In genomic region chr9:124392855-124393460, GRCh38 we compare ENCODE assay signal across 8 cellular contexts. TPM values are rescaled to one million over a fixed set of nuclear protein-coding genes. Genes with fewer than 3 reads are reported as not detected.
DNase-seq lines count a peak whose midpoint lies in the region; ATAC-seq and TF ChIP-seq lines count a peak whose summit lies in the region.

No MANE protein-coding gene starts in this region.

- H3K36me3 ChIP-seq in GM23338 (ENCODE audit: insufficient read depth) (no peaks in the 10 kb centered on the region), PC-3 (ENCODE audit: low read depth, low read length) (peaks cover 24% of the 10 kb centered on the region), sigmoid colon (peaks cover 0 to 16% (median 0%) of the 10 kb centered on the region in 4 donors)

- CTCF ChIA-PET in PC-3 (lab: Charles Lee), result interaction anchor here (0.5 to 1.4 kb wide), 3 partner anchors 19 to 257 kb away, joined by 3 to 8 read pairs (median 3); no protein-coding TSS in a partner anchor

- peak; percentile 59 to 61 for TF ChIP-seq CTCF in GM23338 (conservative IDR thresholded peaks at IDR 0.05; ENCODE audit: low read depth in 2 of 2)
- TF ChIP-seq CTCF in PC-3 (conservative IDR thresholded peaks at IDR 0.05; ENCODE audit: low read depth, low read length), result peak; percentile 70
- TF ChIP-seq CTCF in fibroblast of mammary gland (conservative IDR thresholded peaks at IDR 0.05; ENCODE audit: control insufficient read depth, insufficient read depth, low read depth, low read length), result peak; percentile 59
- no peak for TF ChIP-seq CTCF in mesothelial cell of epicardium (IDR thresholded peaks at IDR 0.05; ENCODE audit: unreplicated experiment)
- TF ChIP-seq CTCF in sigmoid colon (IDR thresholded peaks at IDR 0.05), result no peak

- H3K4me3 ChIP-seq in GM23338 (no peak overlapping the region), PC-3 (ENCODE audit: low read length) (no peak overlapping the region), fibroblast of mammary gland (ENCODE audit: control insufficient read depth, low read depth, low read length) (no peak overlapping the region), sigmoid colon (no peak overlapping the region)

- peak overlapping the region; percentile 78; the same call in 1 of the 2 replicates for H3K27ac ChIP-seq in GM23338 (ENCODE audit: low read depth)
- peak overlapping the region; percentile 82 for H3K27ac ChIP-seq in PC-3 (ENCODE audit: low read length)
- no peak overlapping the region for H3K27ac ChIP-seq in sigmoid colon

- H3F3A ChIP-seq in GM23338 (replicated peaks; ENCODE audit: low read depth) (no peaks in the 10 kb centered on the region), PC-3 (ENCODE audit: low read length, unreplicated experiment) (no peaks in the 10 kb centered on the region)

- H3K27me3 ChIP-seq in GM23338 (ENCODE audit: insufficient read depth) (no peaks in the 10 kb centered on the region), PC-3 (ENCODE audit: low read length) (no peaks in the 10 kb centered on the region), sigmoid colon (no peaks in the 10 kb centered on the region)

- H3K36me3 Mint-ChIP-seq in GM23338 (ENCODE audit: low read depth), result peaks cover 3% of the 10 kb centered on the region; the same call in 1 of the 3 replicates
- peaks cover 3% of the 10 kb centered on the region for H3K36me3 Mint-ChIP-seq in mesothelial cell of epicardium
- peaks cover 0 to 60% (median 0%) of the 10 kb centered on the region in 3 donors for H3K36me3 Mint-ChIP-seq in naive thymus-derived CD8-positive, alpha-beta T cell

- peak; percentile 41 for DNase-seq in 8988T
- DNase-seq in GM23338 (ENCODE audit: low spot score), result peak; percentile 74
- peak; percentile 95 for DNase-seq in PC-3
- DNase-seq in fibroblast of mammary gland (ENCODE audit: low read depth), result peak; percentile 98
- DNase-seq in renal cortical epithelial cell (ENCODE audit: low read depth), result peak; percentile 95
- DNase-seq in mesothelial cell of epicardium (ENCODE audit: low spot score in 2 of 2, unreplicated experiment in 2 of 2), result no peak
- no peak for DNase-seq in sigmoid colon
- no peak for DNase-seq in naive thymus-derived CD8-positive, alpha-beta T cell

- WGBS in sigmoid colon, 2 donors, result 80 to 82% methylated on average over 9 of the region's 9 CpGs

- H3K4me1 Mint-ChIP-seq in GM23338, result peaks cover 55% of the 10 kb centered on the region
- H3K4me1 Mint-ChIP-seq in mesothelial cell of epicardium, result peaks cover 13% of the 10 kb centered on the region
- H3K4me1 Mint-ChIP-seq in naive thymus-derived CD8-positive, alpha-beta T cell, result peaks cover 34 to 75% (median 72%) of the 10 kb centered on the region in 4 donors

- H3K79me2 ChIP-seq in GM23338 (replicated peaks; ENCODE audit: insufficient read depth), result peaks cover 98% of the 10 kb centered on the region
- peaks cover 90% of the 10 kb centered on the region for H3K79me2 ChIP-seq in PC-3 (ENCODE audit: low read length)

- H3K9me2 ChIP-seq in GM23338 (ENCODE audit: insufficient read depth) (no peaks in the 10 kb centered on the region), PC-3 (replicated peaks; ENCODE audit: low read length) (no peaks in the 10 kb centered on the region)

- no peak overlapping the region for H2AFZ ChIP-seq in GM23338
- H2AFZ ChIP-seq in PC-3 (ENCODE audit: low read length), result no peak overlapping the region

- H3K4me1 ChIP-seq in GM23338 (ENCODE audit: insufficient read depth) (peaks cover 18% of the 10 kb centered on the region; the same call in 1 of the 2 replicates), PC-3 (ENCODE audit: insufficient read depth, low read length) (peaks cover 42% of the 10 kb centered on the region), sigmoid colon (peaks cover 0 to 58% (median 37%) of the 10 kb centered on the region in 4 donors)

- ATAC-seq in GM23338, result peak; percentile 86
- ATAC-seq in PC-3, result peak; percentile 95
- no peak for ATAC-seq in naive thymus-derived CD8-positive, alpha-beta T cell

- no peak for TF ChIP-seq POLR2A in sigmoid colon (IDR thresholded peaks at IDR 0.05)

- no peaks in the 10 kb centered on the region for H3K9me3 ChIP-seq in PC-3 (ENCODE audit: low read length)
- no peaks in the 10 kb centered on the region for H3K9me3 ChIP-seq in sigmoid colon

- TF ChIP-seq EP300 in sigmoid colon (IDR thresholded peaks at IDR 0.05), result no peak

- peaks cover 41% of the 10 kb centered on the region for H4K20me1 ChIP-seq in GM23338 (replicated peaks; ENCODE audit: insufficient read depth)
- peaks cover 64% of the 10 kb centered on the region for H4K20me1 ChIP-seq in PC-3 (ENCODE audit: low read length)

- peak overlapping the region; percentile 16; the same call in 1 of the 3 replicates for H3K4me3 Mint-ChIP-seq in GM23338
- H3K4me3 Mint-ChIP-seq in mesothelial cell of epicardium, result no peak overlapping the region
- H3K4me3 Mint-ChIP-seq in naive thymus-derived CD8-positive, alpha-beta T cell, result no peak overlapping the region

- H3K9ac ChIP-seq in PC-3 (ENCODE audit: low read length), result 0 out of 2 replicates have a peak overlapping the region, but pooled peaks have one; percentile 18

- H3K9me3 Mint-ChIP-seq in GM23338 (no peaks in the 10 kb centered on the region), mesothelial cell of epicardium (no peaks in the 10 kb centered on the region)
- no peaks in the 10 kb centered on the region for H3K9me3 Mint-ChIP-seq in naive thymus-derived CD8-positive, alpha-beta T cell

- POLR2A ChIA-PET in PC-3 (lab: Charles Lee; ENCODE audit: unreplicated experiment), result interaction anchor here (0.6 to 1.0 kb wide), 3 partner anchors 19 to 419 kb away, joined by 3 to 6 read pairs (median 4); no protein-coding TSS in a partner anchor
- POLR2A ChIA-PET in naive thymus-derived CD8-positive, alpha-beta T cell (lab: Charles Lee), result no interaction called here

- H3K27me3 Mint-ChIP-seq in GM23338 (ENCODE audit: insufficient read depth, low read depth, poor library complexity), result peaks cover 4% of the 10 kb centered on the region
- no peaks in the 10 kb centered on the region for H3K27me3 Mint-ChIP-seq in mesothelial cell of epicardium (ENCODE audit: low read depth)
- H3K27me3 Mint-ChIP-seq in naive thymus-derived CD8-positive, alpha-beta T cell, result no peaks in the 10 kb centered on the region

- peak overlapping the region; percentile 89 for H3K27ac Mint-ChIP-seq in GM23338
- H3K27ac Mint-ChIP-seq in mesothelial cell of epicardium, result no peak overlapping the region
- H3K27ac Mint-ChIP-seq in naive thymus-derived CD8-positive, alpha-beta T cell, result no peak overlapping the region

- H3K4me2 ChIP-seq in GM23338 (0 out of 2 replicates have a peak overlapping the region, but pooled peaks have one; percentile 20), PC-3 (ENCODE audit: low read length) (peak overlapping the region; percentile 61)

- intact Hi-C loops in PC-3 (cut with micrococcal nuclease), result loop anchor here (10.0 kb wide), 1 partner anchor 268 kb away; no protein-coding TSS in a partner anchor
- intact Hi-C loops in sigmoid colon (cut with DNase I), result loop anchor here (10.0 kb wide), 1 partner anchor 268 kb away; no protein-coding TSS in a partner anchor

- no TSS peak for BruUV-seq in PC-3 (replicated peaks; lab: Mats Ljungman, UMichigan)

TF ChIP-seq in GM23338, 12 proteins besides CTCF, POLR2A, EP300 and RAD21:
- TF ChIP-seq EZH2 (IDR thresholded peaks at IDR 0.05; ENCODE audit: low read depth, unreplicated experiment) (no peak), CREB1 (CRISPR knock-in tag; IDR thresholded peaks at IDR 0.05; ENCODE audit: low read depth) (no peak), POLR2AphosphoS5 (IDR thresholded peaks at IDR 0.05; ENCODE audit: low read depth) (no peak), ZNF114 (CRISPR knock-in tag; IDR thresholded peaks at IDR 0.05) (no peak), JUNB (IDR thresholded peaks at IDR 0.05; ENCODE audit: unreplicated experiment) (no peak)

RNA-seq across cellular contexts. Expression of gene PSMB7, which starts 22.3 kb away (rescaled TPM):
- 255 and 364 TPM in 2 replicates for total RNA-seq in GM23338 (2014; rRNA removed; shearing (Covaris generic))
- 238 and 268 TPM in 2 replicates for polyA plus RNA-seq in GM23338 (2016; fragmentation: Nextera tagmentation; extraction: Ambion mirVana)
- 314 and 372 TPM in 2 replicates for total RNA-seq in PC-3 (2014; rRNA removed)
- 94.6 and 231 TPM in 2 replicates for total RNA-seq in renal cortical epithelial cell
- 137 to 142 TPM (median 139 TPM) in 3 replicates for total RNA-seq in mesothelial cell of epicardium
- 100 to 1,000 TPM; 136 to 172 (median 166) TPM for total RNA-seq in sigmoid colon
- polyA plus RNA-seq in sigmoid colon, result 100 to 1,000 TPM; 153 to 179 (median 177) TPM
- 10 to 100 TPM; 63.6 to 65.6 TPM for total RNA-seq in naive thymus-derived CD8-positive, alpha-beta T cell
- polyA plus RNA-seq in naive thymus-derived CD8-positive, alpha-beta T cell, result 100 to 1,000 TPM; 173 to 187 (median 175) TPM

RNA-seq across cellular contexts. Expression of gene ADGRD2, which starts 57.3 kb away (rescaled TPM):
- total RNA-seq in GM23338 (2014; rRNA removed; shearing (Covaris generic)), result 0.45 TPM in 1 of 2 replicates, not detected in the other
- polyA plus RNA-seq in GM23338 (2016; fragmentation: Nextera tagmentation; extraction: Ambion mirVana) (0.78 and 0.89 TPM in 2 replicates), sigmoid colon (not detected)
- total RNA-seq in PC-3 (2014; rRNA removed) (not detected in 2 replicates), renal cortical epithelial cell (not detected in 2 replicates), mesothelial cell of epicardium (0.62 to 0.78 TPM (median 0.63 TPM) in 3 replicates), sigmoid colon (not detected)
- not detected for total RNA-seq in naive thymus-derived CD8-positive, alpha-beta T cell
- polyA plus RNA-seq in naive thymus-derived CD8-positive, alpha-beta T cell, result not detected

Comparison
In these comparisons a context has a peak if more than half of its experiments do, and no peak if none do; other contexts are left out.
1. DNase-seq: peak in 8988T (single experiment), GM23338 (single experiment), PC-3 (single experiment), fibroblast of mammary gland (single experiment) and renal cortical epithelial cell (single experiment); none in mesothelial cell of epicardium (0 of 2), sigmoid colon (single experiment) and naive thymus-derived CD8-positive, alpha-beta T cell (0 of 10).
2. ATAC-seq: peak in GM23338 (single experiment) and PC-3 (single experiment); none in naive thymus-derived CD8-positive, alpha-beta T cell (0 of 2).
3. H3K27ac ChIP-seq: peak in GM23338 (single experiment) and PC-3 (single experiment); none in sigmoid colon (0 of 4).
4. CTCF ChIP-seq: peak in GM23338 (2 of 2), PC-3 (single experiment) and fibroblast of mammary gland (single experiment); none in mesothelial cell of epicardium (single experiment) and sigmoid colon (0 of 4).